Comparison of ENCODE assay signal across 17 cellular contexts in genomic region chr19:55393362-55393761, GRCh38. TPM values are rescaled to one million over a fixed set of nuclear protein-coding genes. Genes with fewer than 3 reads are reported as not detected.
DNase-seq lines count a peak whose midpoint lies in the region; ATAC-seq and TF ChIP-seq lines count a peak whose summit lies in the region.
"Had no signal": no experiment of that assay in that cellular context is flagged by ENCODE, and none has a peak within 500 bp of the region (broad histone marks: within the 10 kb centered on the region; RNA-seq: fewer than 3 reads in every experiment).

No MANE protein-coding gene starts in this region.

- H3K27ac Mint-ChIP-seq in natural killer cell, result peak overlapping the region; percentile 18 to 51
- no peak overlapping the region for H3K27ac Mint-ChIP-seq in natural killer cell treated with Interleukin-12 subunit alpha and Interleukin-12 subunit beta and Interleukin-15 and Interleukin-18, amount 100 ng/mL, for 72 hours
- H3K27ac Mint-ChIP-seq in glutamatergic neuron (ENCODE audit: unreplicated experiment), result peak overlapping the region; percentile 90
- peak overlapping the region; percentile 48 for H3K27ac Mint-ChIP-seq in type B pancreatic cell

- WGBS in mesendoderm (ENCODE audit: extremely low coverage, insufficient coverage, low lambda C conversion rate), result no CpG with 5 or more reads among the region's 5 CpGs

- no peak overlapping the region for H2BK15ac ChIP-seq in mesendoderm (replicated peaks; ENCODE audit: low read depth)

- no peak overlapping the region for H4K5ac ChIP-seq in mesendoderm (ENCODE audit: low read length)

- H3K4me1 Mint-ChIP-seq in natural killer cell (peaks cover 9 to 28% of the 10 kb centered on the region in 2 donors), glutamatergic neuron (ENCODE audit: low read depth, unreplicated experiment) (peaks cover 25% of the 10 kb centered on the region), type B pancreatic cell (ENCODE audit: unreplicated experiment) (peaks cover 22% of the 10 kb centered on the region)
- peaks cover 19 to 23% of the 10 kb centered on the region in 2 donors for H3K4me1 Mint-ChIP-seq in natural killer cell treated with Interleukin-12 subunit alpha and Interleukin-12 subunit beta and Interleukin-15 and Interleukin-18, amount 100 ng/mL, for 72 hours (ENCODE audit: low read depth in 2 of 2)

- H3K27me3 Mint-ChIP-seq in natural killer cell (ENCODE audit: low read depth in 2 of 2) (no peaks in the 10 kb centered on the region), glutamatergic neuron (ENCODE audit: unreplicated experiment) (peaks cover 2% of the 10 kb centered on the region), type B pancreatic cell (no peaks in the 10 kb centered on the region)
- no peaks in the 10 kb centered on the region for H3K27me3 Mint-ChIP-seq in natural killer cell treated with Interleukin-12 subunit alpha and Interleukin-12 subunit beta and Interleukin-15 and Interleukin-18, amount 100 ng/mL, for 72 hours

- intact Hi-C loops in natural killer cell (cut with micrococcal nuclease), result no loop called here

- H3K36me3 Mint-ChIP-seq in natural killer cell (no peaks in the 10 kb centered on the region), glutamatergic neuron (ENCODE audit: unreplicated experiment) (no peaks in the 10 kb centered on the region), type B pancreatic cell (peaks cover 6% of the 10 kb centered on the region)
- H3K36me3 Mint-ChIP-seq in natural killer cell treated with Interleukin-12 subunit alpha and Interleukin-12 subunit beta and Interleukin-15 and Interleukin-18, amount 100 ng/mL, for 72 hours, result no peaks in the 10 kb centered on the region

- DNase-seq in natural killer cell, result no peak
- no peak for DNase-seq in natural killer cell treated with Interleukin-12 subunit alpha and Interleukin-12 subunit beta and Interleukin-15 and Interleukin-18, amount 100 ng/mL, for 72 hours (ENCODE audit: low spot score)
- peak; percentile 31 for DNase-seq in amniotic epithelial cell (ENCODE audit: low read depth)
- DNase-seq in glutamatergic neuron, result no peak
- no peak for DNase-seq in type B pancreatic cell (ENCODE audit: extremely low spot score, unreplicated experiment)
- no peak for DNase-seq in EL
- no peak for DNase-seq in mesendoderm
- DNase-seq: KBM-7, NCI-H1092, NCI-H1694, NCI-H2107, NCI-H226, NCI-H526, SJCRH30 had no signal

- H3K9ac ChIP-seq in mesendoderm (ENCODE audit: low read length), result no peak overlapping the region

- H3K9me3 Mint-ChIP-seq in natural killer cell (no peaks in the 10 kb centered on the region), glutamatergic neuron (ENCODE audit: unreplicated experiment) (peaks cover 8% of the 10 kb centered on the region), type B pancreatic cell (no peaks in the 10 kb centered on the region)
- H3K9me3 Mint-ChIP-seq in natural killer cell treated with Interleukin-12 subunit alpha and Interleukin-12 subunit beta and Interleukin-15 and Interleukin-18, amount 100 ng/mL, for 72 hours, result no peaks in the 10 kb centered on the region

- H3K4me3 Mint-ChIP-seq in natural killer cell (no peak overlapping the region), glutamatergic neuron (ENCODE audit: unreplicated experiment) (peak overlapping the region; percentile 73), type B pancreatic cell (no peak overlapping the region)
- H3K4me3 Mint-ChIP-seq in natural killer cell treated with Interleukin-12 subunit alpha and Interleukin-12 subunit beta and Interleukin-15 and Interleukin-18, amount 100 ng/mL, for 72 hours, result no peak overlapping the region

- H3K79me2 ChIP-seq in mesendoderm (ENCODE audit: control insufficient read depth, insufficient read depth, low read length), result peaks cover 4% of the 10 kb centered on the region

- no peak overlapping the region for H3K18ac ChIP-seq in mesendoderm (ENCODE audit: low read length)

- peaks cover 5% of the 10 kb centered on the region for H3K79me1 ChIP-seq in mesendoderm (ENCODE audit: low read length)

- no peak overlapping the region for H3K4ac ChIP-seq in mesendoderm (ENCODE audit: low read depth, low read length)

- no peak overlapping the region for H2BK120ac ChIP-seq in mesendoderm (ENCODE audit: low read depth, low read length)

- no peak overlapping the region for H2BK5ac ChIP-seq in mesendoderm (ENCODE audit: low read length)

- no peak overlapping the region for H2AK5ac ChIP-seq in mesendoderm (ENCODE audit: low read length)

- no peak overlapping the region for H3K27ac ChIP-seq in mesendoderm (ENCODE audit: low read depth, low read length)
- H3K27ac ChIP-seq: SJCRH30 had no signal

- H3K23ac ChIP-seq in mesendoderm (ENCODE audit: low read length), result no peak overlapping the region

- peaks cover 8% of the 10 kb centered on the region for H3K36me3 ChIP-seq in mesendoderm (ENCODE audit: control insufficient read depth, insufficient read depth, low read length)

- no peak for TF ChIP-seq CTCF in natural killer cell (IDR thresholded peaks at IDR 0.05)
- TF ChIP-seq CTCF in glutamatergic neuron (IDR thresholded peaks at IDR 0.05; ENCODE audit: partially characterized antibody, unreplicated experiment), result no peak
- no peak for TF ChIP-seq CTCF in type B pancreatic cell (conservative IDR thresholded peaks at IDR 0.05)

- no peak overlapping the region for H3K4me2 ChIP-seq in mesendoderm (ENCODE audit: low read length)

- no peak overlapping the region for H3K56ac ChIP-seq in mesendoderm (ENCODE audit: low read length)

- H3K4me3 ChIP-seq in mesendoderm (ENCODE audit: low read length), result no peak overlapping the region
- H3K4me3 ChIP-seq: SJCRH30 had no signal

- H3K4me1 ChIP-seq in mesendoderm (ENCODE audit: control insufficient read depth, low read depth, low read length), result peaks cover 2% of the 10 kb centered on the region

- no peak overlapping the region for H4K8ac ChIP-seq in mesendoderm (ENCODE audit: low read depth, low read length)

- H3K27me3 ChIP-seq in mesendoderm (ENCODE audit: insufficient read depth, low read length, poor library complexity), result no peaks in the 10 kb centered on the region
- H3K27me3 ChIP-seq: SJCRH30 had no signal

- ATAC-seq in natural killer cell (no peak), HG02610 (IDR thresholded peaks at IDR 0.05; ENCODE audit: unreplicated experiment) (no peak)
- no peak for ATAC-seq in natural killer cell treated with Interleukin-12 subunit alpha and Interleukin-12 subunit beta and Interleukin-15 and Interleukin-18, amount 100 ng/mL, for 72 hours

RNA-seq across cellular contexts. Expression of gene RPL28, which starts 7.6 kb away (rescaled TPM):
- 1,000 to 10,000 TPM; 1,373 to 1,704 (median 1,679) TPM for total RNA-seq in natural killer cell
- 1,000 to 10,000 TPM; 1,106 to 1,518 TPM for total RNA-seq in natural killer cell treated with Interleukin-12 subunit alpha and Interleukin-12 subunit beta and Interleukin-15 and Interleukin-18, amount 100 ng/mL, for 72 hours
- 1,087 TPM for total RNA-seq in glutamatergic neuron (ENCODE audit: unreplicated experiment)
- total RNA-seq in type B pancreatic cell (ENCODE audit: low replicate concordance), result 1,799 and 2,072 TPM in 2 replicates
- polyA plus RNA-seq in mesendoderm (2013, experiment 1 of 2), result 2,426 TPM
- 2,495 TPM for polyA plus RNA-seq in mesendoderm (2013, experiment 2 of 2)

RNA-seq across cellular contexts. Expression of gene TMEM238, which starts 9.3 kb away (rescaled TPM):
- total RNA-seq in natural killer cell (1 to 10 TPM; 2.9 to 5.1 (median 4.0) TPM), glutamatergic neuron (ENCODE audit: unreplicated experiment) (1.3 TPM), type B pancreatic cell (ENCODE audit: low replicate concordance) (8.1 and 14.0 TPM in 2 replicates)
- 1 to 10 TPM; 5.2 to 8.3 TPM for total RNA-seq in natural killer cell treated with Interleukin-12 subunit alpha and Interleukin-12 subunit beta and Interleukin-15 and Interleukin-18, amount 100 ng/mL, for 72 hours
- 0.66 TPM for polyA plus RNA-seq in mesendoderm (2013, experiment 1 of 2)
- polyA plus RNA-seq in mesendoderm (2013, experiment 2 of 2), result 0.53 TPM
- total RNA-seq: H4 had no signal

RNA-seq across cellular contexts. Expression of gene UBE2S, which starts 14.2 kb away (rescaled TPM):
- 100 to 1,000 TPM in 1 of 3 donors, 10 to 100 TPM in 2; 60.2 to 107 (median 63.9) TPM for total RNA-seq in natural killer cell
- 100 to 1,000 TPM; 247 to 423 TPM for total RNA-seq in natural killer cell treated with Interleukin-12 subunit alpha and Interleukin-12 subunit beta and Interleukin-15 and Interleukin-18, amount 100 ng/mL, for 72 hours
- total RNA-seq in glutamatergic neuron (ENCODE audit: unreplicated experiment), result 235 TPM
- 40.7 and 91.3 TPM in 2 replicates for total RNA-seq in type B pancreatic cell (ENCODE audit: low replicate concordance)
- 217 TPM for polyA plus RNA-seq in mesendoderm (2013, experiment 1 of 2)
- 221 TPM for polyA plus RNA-seq in mesendoderm (2013, experiment 2 of 2)

RNA-seq across cellular contexts. Expression of gene TMEM190, which starts 16.7 kb away (rescaled TPM):
- total RNA-seq in natural killer cell (not detected), glutamatergic neuron (ENCODE audit: unreplicated experiment) (3.7 TPM), type B pancreatic cell (ENCODE audit: low replicate concordance) (2.6 and 2.8 TPM in 2 replicates)
- not detected for total RNA-seq in natural killer cell treated with Interleukin-12 subunit alpha and Interleukin-12 subunit beta and Interleukin-15 and Interleukin-18, amount 100 ng/mL, for 72 hours
- not detected for polyA plus RNA-seq in mesendoderm (2013, experiment 1 of 2)
- polyA plus RNA-seq in mesendoderm (2013, experiment 2 of 2), result 0.08 TPM
- total RNA-seq: A673, H4, SJCRH30 had no signal

RNA-seq across cellular contexts. Expression of gene IL11, which starts 23.1 kb away (rescaled TPM):
- total RNA-seq in natural killer cell (under 1 TPM; 0.14 to 0.35 (median 0.27) TPM), glutamatergic neuron (ENCODE audit: unreplicated experiment) (18.1 TPM), type B pancreatic cell (ENCODE audit: low replicate concordance) (0.46 and 0.48 TPM in 2 replicates)
- under 1 TPM in 1 of 2 donors, not detected in 1; 0.78 TPM for total RNA-seq in natural killer cell treated with Interleukin-12 subunit alpha and Interleukin-12 subunit beta and Interleukin-15 and Interleukin-18, amount 100 ng/mL, for 72 hours
- 0.84 TPM for polyA plus RNA-seq in mesendoderm (2013, experiment 1 of 2)
- 0.41 TPM for polyA plus RNA-seq in mesendoderm (2013, experiment 2 of 2)

Comparison
In these comparisons a context has a peak if more than half of its experiments do, and no peak if none do; other contexts are left out.
1. H3K27ac Mint-ChIP-seq: peak in natural killer cell (2 of 2), glutamatergic neuron (single experiment) and type B pancreatic cell (single experiment); none in natural killer cell treated with Interleukin-12 subunit alpha and Interleukin-12 subunit beta and Interleukin-15 and Interleukin-18, amount 100 ng/mL, for 72 hours (0 of 2).